8 cellular contexts compared by ENCODE assay signal in the genomic region with DNA sequence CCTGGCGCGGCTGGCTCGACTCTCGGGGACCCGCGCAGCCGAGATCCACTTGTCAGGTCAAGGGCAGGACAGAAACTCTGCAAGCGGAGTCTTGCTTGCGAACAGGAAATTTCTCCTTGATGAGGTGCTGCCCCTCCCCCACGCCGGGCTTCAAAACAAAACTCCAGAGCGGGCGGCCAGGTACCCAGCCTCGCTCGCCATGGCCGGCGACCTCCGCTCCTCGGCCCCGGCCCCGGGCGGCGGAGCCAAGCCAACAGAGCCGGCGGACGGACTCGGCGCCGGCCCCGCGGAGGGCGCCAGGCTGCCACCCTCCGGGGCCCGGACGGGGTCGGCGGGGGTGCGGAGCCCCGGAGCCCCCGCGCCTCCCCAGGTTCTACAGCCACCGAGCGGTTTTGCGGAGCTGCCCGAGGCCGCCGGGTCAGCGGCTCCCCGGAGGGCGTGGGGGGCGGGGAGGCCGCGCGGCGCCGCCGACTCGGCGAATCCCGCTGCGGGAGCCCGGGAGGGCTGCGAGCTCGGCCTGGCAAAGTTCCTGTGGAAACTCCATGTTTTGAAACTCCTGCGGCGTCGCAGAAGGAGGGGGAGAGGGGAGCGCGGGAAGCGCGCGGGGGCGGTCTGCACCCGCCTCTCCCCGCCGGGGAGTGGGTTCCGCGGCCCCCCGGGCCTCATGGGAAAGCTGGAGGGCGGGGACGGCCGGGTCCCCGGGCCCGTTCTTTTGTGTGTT. TPM values are rescaled to one million over a fixed set of nuclear protein-coding genes. Genes with fewer than 3 reads are reported as not detected.
A peak's percentile ranks its signal among the peaks of the same experiment; 100 is the strongest.
DNase-seq lines count a peak whose midpoint lies in the region; ATAC-seq and TF ChIP-seq lines count a peak whose summit lies in the region.

No MANE protein-coding gene starts in this region.

- H3K27me3 ChIP-seq in lower lobe of right lung (ENCODE audit: low read depth) (no peaks in the 10 kb centered on the region), tibial nerve (peaks cover 0 to 39% of the 10 kb centered on the region in 2 donors)

- peak; percentile 6 to 9 for ATAC-seq in lower lobe of right lung

- no peak for TF ChIP-seq CTCF in lower lobe of right lung (IDR thresholded peaks at IDR 0.05)
- no peak for TF ChIP-seq CTCF in tibial nerve (IDR thresholded peaks at IDR 0.05)

- peak overlapping the region; percentile 61 for H3K4me3 ChIP-seq in lower lobe of right lung
- H3K4me3 ChIP-seq in tibial nerve = peak overlapping the region; percentile 46 to 74 (median 50)

- no peak for TF ChIP-seq EP300 in tibial nerve (IDR thresholded peaks at IDR 0.05)

- peaks cover 22% of the 10 kb centered on the region for H3K4me1 ChIP-seq in lower lobe of right lung
- H3K4me1 ChIP-seq in tibial nerve = peaks cover 0 to 22% (median 10%) of the 10 kb centered on the region in 4 donors

- no peaks in the 10 kb centered on the region for H3K36me3 ChIP-seq in lower lobe of right lung
- no peaks in the 10 kb centered on the region for H3K36me3 ChIP-seq in tibial nerve

- TF ChIP-seq POLR2A in tibial nerve (IDR thresholded peaks at IDR 0.05) = no peak

- no peaks in the 10 kb centered on the region for H3K9me3 ChIP-seq in lower lobe of right lung
- H3K9me3 ChIP-seq in tibial nerve = no peaks in the 10 kb centered on the region

- peak overlapping the region; percentile 84 for H3K27ac ChIP-seq in lower lobe of right lung
- H3K27ac ChIP-seq in tibial nerve = peak overlapping the region; percentile 56 to 93 (median 82)

- WGBS in tibial nerve, 2 donors = 0 to 12% methylated on average over 2 to 78 of the region's 84 CpGs

- DNase-seq in activated CD8-positive, alpha-beta memory T cell treated with anti-CD3 and anti-CD28 coated beads, Interleukin-2, amount 50 U/mL, for 48 hours = peak; percentile 71
- DNase-seq in activated CD8-positive, alpha-beta memory T cell treated with anti-CD3 and anti-CD28 coated beads, Interleukin-2, amount 50 U/mL, for 4 hours = no peak
- DNase-seq in NCI-H510A treated with DMSO at 0.1 percent for 48 hours (lab: John Stamatoyannopoulos, UW) = peak; percentile 51
- peak; percentile 7 for DNase-seq in cerebellum (ENCODE audit: low spot score)
- DNase-seq in lower lobe of right lung = peak; percentile 73
- peak in 1 of 2 donors; percentile 56 for DNase-seq in tibial nerve (ENCODE audit: low spot score in 2 of 2)
- no peak for DNase-seq in activated CD4-positive, CD25-positive, alpha-beta regulatory T cell (lab: John Stamatoyannopoulos, UW)
- DNase-seq in stimulated activated CD4-positive, alpha-beta T cell treated with anti-CD3 and anti-CD28 coated beads, Interleukin-4, amount 100 ng/mL, for 24 hours = no peak

- intact Hi-C loops in lower lobe of right lung (cut with DNase I) = no loop called here

RNA-seq across cellular contexts. Expression of a gene that starts 11.7 kb away (rescaled TPM):
- total RNA-seq in cerebellum (23.5 TPM), lower lobe of right lung (25.7 TPM), tibial nerve (10 to 100 TPM; 16.2 to 34.7 (median 23.7) TPM)

Comparison
In these comparisons a context has a peak if more than half of its experiments do, and no peak if none do; other contexts are left out.
1. DNase-seq: peak in activated CD8-positive, alpha-beta memory T cell treated with anti-CD3 and anti-CD28 coated beads, Interleukin-2, amount 50 U/mL, for 48 hours (single experiment), NCI-H510A treated with DMSO at 0.1 percent for 48 hours (single experiment), cerebellum (single experiment) and lower lobe of right lung (single experiment); none in activated CD8-positive, alpha-beta memory T cell treated with anti-CD3 and anti-CD28 coated beads, Interleukin-2, amount 50 U/mL, for 4 hours (single experiment), activated CD4-positive, CD25-positive, alpha-beta regulatory T cell (0 of 4) and stimulated activated CD4-positive, alpha-beta T cell treated with anti-CD3 and anti-CD28 coated beads, Interleukin-4, amount 100 ng/mL, for 24 hours (single experiment).